9 cellular contexts compared by ENCODE assay signal in genomic region chr17:7191571-7192270, GRCh38. TPM values are rescaled to one million over a fixed set of nuclear protein-coding genes. Genes with fewer than 3 reads are reported as not detected.
DNase-seq lines count a peak whose midpoint lies in the region; ATAC-seq and TF ChIP-seq lines count a peak whose summit lies in the region.
"Had no signal": no experiment of that assay in that cellular context is flagged by ENCODE, and none has a peak within 500 bp of the region (broad histone marks: within the 10 kb centered on the region; RNA-seq: fewer than 3 reads in every experiment).

No MANE protein-coding gene starts in this region.

- no peak overlapping the region for H2AFZ ChIP-seq in PC-3 (ENCODE audit: low read length)

- H3K36me3 Mint-ChIP-seq in activated T-cell treated with anti-CD3 and anti-CD28 coated beads, Interleukin-2, amount 50 U/mL, for 24 hours (ENCODE audit: low read depth) = peaks cover 9% of the 10 kb centered on the region
- H3K36me3 Mint-ChIP-seq in activated T-cell treated with anti-CD3 and anti-CD28 coated beads, Interleukin-2, amount 50 U/mL, for 72 hours (ENCODE audit: insufficient read depth in 2 of 2) = peaks cover 0 to 3% of the 10 kb centered on the region in 2 donors
- peaks cover 0 to 3% of the 10 kb centered on the region in 2 donors for H3K36me3 Mint-ChIP-seq in stimulated activated naive B cell treated with anti-CD40 and anti-IgM and Interleukin-4, amounts not matched to agents 10 μg/mL and 1 μg/mL and 100 μg/mL, for 72 hours

- no peak overlapping the region for H3K4me3 ChIP-seq in PC-3 (ENCODE audit: low read length)

- POLR2A ChIA-PET in PC-3 (lab: Charles Lee; ENCODE audit: unreplicated experiment) = no interaction called here

- H3K4me2 ChIP-seq in PC-3 (ENCODE audit: low read length) = no peak overlapping the region
- H3K4me2 ChIP-seq: KMS-11 had no signal

- intact Hi-C loops in PC-3 (cut with micrococcal nuclease) = no loop called here

- no TSS peak for BruUV-seq in PC-3 (replicated peaks; lab: Mats Ljungman, UMichigan)

- no peaks in the 10 kb centered on the region for H3K79me2 ChIP-seq in PC-3 (ENCODE audit: low read length)

- H3K36me3 ChIP-seq in PC-3 (ENCODE audit: low read depth, low read length) = no peaks in the 10 kb centered on the region

- no peaks in the 10 kb centered on the region for H3K4me1 Mint-ChIP-seq in activated T-cell treated with anti-CD3 and anti-CD28 coated beads, Interleukin-2, amount 50 U/mL, for 24 hours (ENCODE audit: low read depth)
- no peaks in the 10 kb centered on the region for H3K4me1 Mint-ChIP-seq in activated T-cell treated with anti-CD3 and anti-CD28 coated beads, Interleukin-2, amount 50 U/mL, for 72 hours (ENCODE audit: low read depth)
- H3K4me1 Mint-ChIP-seq in stimulated activated naive B cell treated with anti-CD40 and anti-IgM and Interleukin-4, amounts not matched to agents 10 μg/mL and 1 μg/mL and 100 μg/mL, for 72 hours = peaks cover 0 to under 1% of the 10 kb centered on the region in 2 donors

- TF ChIP-seq CTCF in PC-3 (conservative IDR thresholded peaks at IDR 0.05; ENCODE audit: low read depth, low read length) (no peak), foreskin keratinocyte (conservative IDR thresholded peaks at IDR 0.05) (no peak)

- H3K4me3 Mint-ChIP-seq in activated T-cell treated with anti-CD3 and anti-CD28 coated beads, Interleukin-2, amount 50 U/mL, for 24 hours = no peak overlapping the region
- H3K4me3 Mint-ChIP-seq in activated T-cell treated with anti-CD3 and anti-CD28 coated beads, Interleukin-2, amount 50 U/mL, for 72 hours = no peak overlapping the region
- H3K4me3 Mint-ChIP-seq in stimulated activated naive B cell treated with anti-CD40 and anti-IgM and Interleukin-4, amounts not matched to agents 10 μg/mL and 1 μg/mL and 100 μg/mL, for 72 hours = no peak overlapping the region

- no peaks in the 10 kb centered on the region for H3K27me3 Mint-ChIP-seq in activated T-cell treated with anti-CD3 and anti-CD28 coated beads, Interleukin-2, amount 50 U/mL, for 24 hours
- no peaks in the 10 kb centered on the region for H3K27me3 Mint-ChIP-seq in activated T-cell treated with anti-CD3 and anti-CD28 coated beads, Interleukin-2, amount 50 U/mL, for 72 hours (ENCODE audit: low read depth)
- H3K27me3 Mint-ChIP-seq in stimulated activated naive B cell treated with anti-CD40 and anti-IgM and Interleukin-4, amounts not matched to agents 10 μg/mL and 1 μg/mL and 100 μg/mL, for 72 hours = no peaks in the 10 kb centered on the region

- H3F3A ChIP-seq in PC-3 (ENCODE audit: low read length, unreplicated experiment) = no peaks in the 10 kb centered on the region

- no peak for ATAC-seq in activated T-cell treated with anti-CD3 and anti-CD28 coated beads, Interleukin-2, amount 50 U/mL, for 72 hours (replicated peaks in 1 of 2)
- ATAC-seq in PC-3 (no peak; the same call in 1 of the 2 replicates), foreskin keratinocyte (peak; percentile 67), HG02678 (IDR thresholded peaks at IDR 0.05; ENCODE audit: unreplicated experiment) (no peak), HG02623 (IDR thresholded peaks at IDR 0.05; ENCODE audit: unreplicated experiment) (no peak)
- peak; percentile 42 to 56 for ATAC-seq in stimulated activated naive B cell treated with anti-CD40 and anti-IgM and Interleukin-4, amounts not matched to agents 10 μg/mL and 1 μg/mL and 100 μg/mL, for 72 hours (replicated peaks)

- H3K9me3 Mint-ChIP-seq in activated T-cell treated with anti-CD3 and anti-CD28 coated beads, Interleukin-2, amount 50 U/mL, for 24 hours = no peaks in the 10 kb centered on the region
- H3K9me3 Mint-ChIP-seq in activated T-cell treated with anti-CD3 and anti-CD28 coated beads, Interleukin-2, amount 50 U/mL, for 72 hours = no peaks in the 10 kb centered on the region
- H3K9me3 Mint-ChIP-seq in stimulated activated naive B cell treated with anti-CD40 and anti-IgM and Interleukin-4, amounts not matched to agents 10 μg/mL and 1 μg/mL and 100 μg/mL, for 72 hours = no peaks in the 10 kb centered on the region

- no peaks in the 10 kb centered on the region for H3K4me1 ChIP-seq in PC-3 (ENCODE audit: insufficient read depth, low read length)
- H3K4me1 ChIP-seq in foreskin keratinocyte = no peaks in the 10 kb centered on the region

- H4K20me1 ChIP-seq in PC-3 (ENCODE audit: low read length) = no peaks in the 10 kb centered on the region

- H3K9me2 ChIP-seq in PC-3 (replicated peaks; ENCODE audit: low read length) = no peaks in the 10 kb centered on the region

- no peak overlapping the region for H3K9ac ChIP-seq in PC-3 (ENCODE audit: low read length)
- H3K9ac ChIP-seq: KMS-11 had no signal

- peak; percentile 52 for DNase-seq in activated T-cell treated with anti-CD3 and anti-CD28 coated beads, Interleukin-2, amount 50 U/mL, for 24 hours
- DNase-seq in activated T-cell treated with anti-CD3 and anti-CD28 coated beads, Interleukin-2, amount 50 U/mL, for 72 hours = no peak
- DNase-seq in PC-3 (peak; percentile 34), foreskin keratinocyte (no peak), HCEC 1CT (no peak)
- DNase-seq in stimulated activated naive B cell treated with anti-CD40 and anti-IgM and Interleukin-4, amounts not matched to agents 10 μg/mL and 1 μg/mL and 100 μg/mL, for 72 hours = no peak

- no peak overlapping the region for H3K27ac Mint-ChIP-seq in activated T-cell treated with anti-CD3 and anti-CD28 coated beads, Interleukin-2, amount 50 U/mL, for 24 hours
- H3K27ac Mint-ChIP-seq in activated T-cell treated with anti-CD3 and anti-CD28 coated beads, Interleukin-2, amount 50 U/mL, for 72 hours = no peak overlapping the region
- H3K27ac Mint-ChIP-seq in stimulated activated naive B cell treated with anti-CD40 and anti-IgM and Interleukin-4, amounts not matched to agents 10 μg/mL and 1 μg/mL and 100 μg/mL, for 72 hours = no peak overlapping the region

- no peaks in the 10 kb centered on the region for H3K27me3 ChIP-seq in PC-3 (ENCODE audit: low read length)
- H3K27me3 ChIP-seq in foreskin keratinocyte = no peaks in the 10 kb centered on the region

- H3K9me3 ChIP-seq in PC-3 (ENCODE audit: low read length) = no peaks in the 10 kb centered on the region

- CTCF ChIA-PET in PC-3 (lab: Charles Lee) = no interaction called here

- H3K27ac ChIP-seq in PC-3 (ENCODE audit: low read length) (no peak overlapping the region), foreskin keratinocyte (no peak overlapping the region)
- H3K27ac ChIP-seq: KMS-11 had no signal

RNA-seq across cellular contexts. Expression of gene ASGR1, which starts 12.6 kb away (rescaled TPM):
- 1 to 10 TPM; 1.5 to 2.1 TPM for total RNA-seq in activated T-cell treated with anti-CD3 and anti-CD28 coated beads, Interleukin-2, amount 50 U/mL, for 72 hours
- total RNA-seq in PC-3 (2014; rRNA removed) = 0.95 and 2.2 TPM in 2 replicates
- 0.14 and 0.21 TPM in 2 replicates for total RNA-seq in foreskin keratinocyte
- polyA plus RNA-seq in foreskin keratinocyte = 0.28 and 0.46 TPM in 2 replicates

RNA-seq across cellular contexts. Expression of gene DLG4, which starts 27.9 kb away (rescaled TPM):
- 10 to 100 TPM; 16.2 to 16.7 TPM for total RNA-seq in activated T-cell treated with anti-CD3 and anti-CD28 coated beads, Interleukin-2, amount 50 U/mL, for 72 hours
- 6.5 and 12.8 TPM in 2 replicates for total RNA-seq in PC-3 (2014; rRNA removed)
- total RNA-seq in foreskin keratinocyte = 7.3 and 7.7 TPM in 2 replicates
- 6.2 and 6.4 TPM in 2 replicates for polyA plus RNA-seq in foreskin keratinocyte

RNA-seq across cellular contexts. Expression of gene ACADVL, which starts 28.0 kb away (rescaled TPM):
- total RNA-seq in activated T-cell treated with anti-CD3 and anti-CD28 coated beads, Interleukin-2, amount 50 U/mL, for 72 hours = 100 to 1,000 TPM; 335 to 386 TPM
- 558 and 646 TPM in 2 replicates for total RNA-seq in PC-3 (2014; rRNA removed)
- total RNA-seq in foreskin keratinocyte = 232 and 285 TPM in 2 replicates
- 223 and 266 TPM in 2 replicates for polyA plus RNA-seq in foreskin keratinocyte

RNA-seq across cellular contexts. Expression of gene DVL2, which starts 42.6 kb away (rescaled TPM):
- 10 to 100 TPM; 49.5 to 54.8 TPM for total RNA-seq in activated T-cell treated with anti-CD3 and anti-CD28 coated beads, Interleukin-2, amount 50 U/mL, for 72 hours
- 36.9 and 65.7 TPM in 2 replicates for total RNA-seq in PC-3 (2014; rRNA removed)
- 41.5 and 45.0 TPM in 2 replicates for total RNA-seq in foreskin keratinocyte
- 28.0 and 31.2 TPM in 2 replicates for polyA plus RNA-seq in foreskin keratinocyte

RNA-seq across cellular contexts. Expression of gene PHF23, which starts 47.5 kb away (rescaled TPM):
- total RNA-seq in activated T-cell treated with anti-CD3 and anti-CD28 coated beads, Interleukin-2, amount 50 U/mL, for 72 hours = 10 to 100 TPM; 28.9 to 32.2 TPM
- total RNA-seq in PC-3 (2014; rRNA removed) (20.8 and 32.7 TPM in 2 replicates), foreskin keratinocyte (49.1 and 51.2 TPM in 2 replicates)
- 55.9 and 56.8 TPM in 2 replicates for polyA plus RNA-seq in foreskin keratinocyte

Comparison
In these comparisons a context has a peak if more than half of its experiments do, and no peak if none do; other contexts are left out.
1. DNase-seq: peak in activated T-cell treated with anti-CD3 and anti-CD28 coated beads, Interleukin-2, amount 50 U/mL, for 24 hours (single experiment) and PC-3 (single experiment); none in activated T-cell treated with anti-CD3 and anti-CD28 coated beads, Interleukin-2, amount 50 U/mL, for 72 hours (0 of 2), foreskin keratinocyte (0 of 2), stimulated activated naive B cell treated with anti-CD40 and anti-IgM and Interleukin-4, amounts not matched to agents 10 μg/mL and 1 μg/mL and 100 μg/mL, for 72 hours (single experiment) and HCEC 1CT (single experiment).
2. ATAC-seq: peak in foreskin keratinocyte (single experiment) and stimulated activated naive B cell treated with anti-CD40 and anti-IgM and Interleukin-4, amounts not matched to agents 10 μg/mL and 1 μg/mL and 100 μg/mL, for 72 hours (2 of 2); none in activated T-cell treated with anti-CD3 and anti-CD28 coated beads, Interleukin-2, amount 50 U/mL, for 72 hours (0 of 2), PC-3 (single experiment), HG02678 (single experiment) and HG02623 (single experiment).